ENCODE assay signal across 6 cellular contexts in genomic region chr7:154519229-154519628, GRCh38.
"Had no signal": no experiment of that assay in that cellular context is flagged by ENCODE, and none has a peak within 500 bp of the region (broad histone marks: within the 10 kb centered on the region; RNA-seq: fewer than 3 reads in every experiment).

No MANE protein-coding gene starts in this region.

- H3K4me1 ChIP-seq: HAP-1 had no signal

- DNase-seq: GM23248, GOT3, H7, HFFc6 had no signal

- H3K4me3 ChIP-seq: GM23248, HAP-1 had no signal

- H3K27ac ChIP-seq: GM23248, HL-60 had no signal

- H3K36me3 ChIP-seq: HAP-1 had no signal

- H3K9me3 ChIP-seq: HAP-1 had no signal
